8 cellular contexts compared by ENCODE assay signal in genomic region chr6:86856937-86857563, GRCh38.
DNase-seq lines count a peak whose midpoint lies in the region; ATAC-seq and TF ChIP-seq lines count a peak whose summit lies in the region.

No MANE protein-coding gene starts in this region.

- H3K4me3 ChIP-seq in fibroblast of villous mesenchyme (ENCODE audit: low read depth, low read length) (no peak overlapping the region), smooth muscle cell (no peak overlapping the region)

- H3K36me3 ChIP-seq in smooth muscle cell (ENCODE audit: low read depth) = no peaks in the 10 kb centered on the region

- H3F3A ChIP-seq in smooth muscle cell (ENCODE audit: low read depth) = no peaks in the 10 kb centered on the region

- H3K9me3 ChIP-seq in smooth muscle cell (replicated peaks; ENCODE audit: low read depth) = no peaks in the 10 kb centered on the region

- peak; percentile 78 for ATAC-seq in GM18868 (IDR thresholded peaks at IDR 0.05; ENCODE audit: unreplicated experiment)
- no peak for ATAC-seq in HG02970 (IDR thresholded peaks at IDR 0.05; ENCODE audit: low FRiP score, unreplicated experiment)

- TF ChIP-seq CTCF in fibroblast of villous mesenchyme (IDR thresholded peaks at IDR 0.05; ENCODE audit: insufficient read depth, low read depth, low read length) (peak; percentile 65), smooth muscle cell (IDR thresholded peaks at IDR 0.05; ENCODE audit: borderline replicate concordance, insufficient read depth, poor library complexity, severe bottlenecking) (peak; percentile 88)

- no peaks in the 10 kb centered on the region for H3K4me1 ChIP-seq in smooth muscle cell (ENCODE audit: low read depth)

- H3K27me3 ChIP-seq in smooth muscle cell (ENCODE audit: low read depth) = no peaks in the 10 kb centered on the region

- 31% methylated on average over 3 of the region's 3 CpGs for WGBS in smooth muscle cell (ENCODE audit: low lambda C conversion rate)

- DNase-seq in D341Med (ENCODE audit: low spot score) = peak; percentile 32
- DNase-seq in Kasumi-1 (lab: John Stamatoyannopoulos, UW) = peak; percentile 52 to 76
- DNase-seq in SW480 (ENCODE audit: low spot score) = peak; percentile 26
- peak; percentile 33 for DNase-seq in fibroblast of villous mesenchyme (ENCODE audit: low read depth)
- DNase-seq in smooth muscle cell (lab: John Stamatoyannopoulos, UW; ENCODE audit: unreplicated experiment) = no peak
- DNase-seq in cerebellar nuclear complex (lab: John Stamatoyannopoulos, UW) = no peak

- no peak overlapping the region for H3K9ac ChIP-seq in smooth muscle cell (ENCODE audit: low read depth)

- H3K79me2 ChIP-seq in smooth muscle cell (ENCODE audit: low read depth) = no peaks in the 10 kb centered on the region

- H3K27ac ChIP-seq in smooth muscle cell (ENCODE audit: low read depth) = no peak overlapping the region

- no peak overlapping the region for H2AFZ ChIP-seq in smooth muscle cell (ENCODE audit: low read depth)

- H4K20me1 ChIP-seq in smooth muscle cell (ENCODE audit: low read depth) = no peaks in the 10 kb centered on the region

- no peak overlapping the region for H3K4me2 ChIP-seq in smooth muscle cell

Comparison
In these comparisons a context has a peak if more than half of its experiments do, and no peak if none do; other contexts are left out.
1. DNase-seq: peak in D341Med (single experiment), Kasumi-1 (2 of 2), SW480 (single experiment) and fibroblast of villous mesenchyme (single experiment); none in smooth muscle cell (single experiment) and cerebellar nuclear complex (0 of 2).